Comparison of ENCODE assay signal across 8 cellular contexts in the genomic region with DNA sequence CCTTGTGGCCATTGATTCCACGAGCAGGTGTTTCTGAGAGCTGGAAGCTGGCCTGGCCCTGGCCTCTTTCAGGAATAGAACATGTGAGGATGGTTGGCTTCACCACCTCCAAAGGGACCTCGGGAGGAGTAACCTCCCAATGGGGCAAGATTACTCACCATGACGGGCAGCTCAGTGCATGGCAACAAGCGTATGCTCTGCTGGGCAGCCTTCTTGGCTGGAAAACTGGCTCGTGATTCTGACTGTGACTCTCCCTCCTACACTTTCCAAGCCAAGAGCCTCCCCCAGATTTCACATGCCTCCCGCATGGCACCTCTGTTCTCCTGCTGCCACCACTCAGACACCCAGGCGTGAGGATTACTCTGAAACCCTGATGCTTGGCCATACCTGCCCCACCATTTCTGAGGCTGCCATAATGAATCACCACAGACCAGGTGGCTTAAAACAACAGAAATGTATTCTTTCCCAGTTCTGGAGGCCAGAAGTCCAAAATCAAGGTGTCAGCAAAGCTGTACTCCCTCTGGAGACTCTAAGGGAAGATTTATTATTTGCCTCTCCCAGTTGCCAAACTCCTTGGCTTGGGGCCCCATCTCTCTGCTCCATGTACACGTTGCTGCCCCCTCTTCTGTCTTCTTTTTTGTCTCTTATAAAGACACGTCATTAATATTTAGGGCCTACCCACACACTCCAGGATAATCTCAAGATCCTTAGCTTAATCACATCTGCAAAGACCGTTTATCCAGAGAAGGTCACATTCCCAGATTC.
DNase-seq lines count a peak whose midpoint lies in the region; ATAC-seq and TF ChIP-seq lines count a peak whose summit lies in the region.

No MANE protein-coding gene starts in this region.

- H3K4me3 ChIP-seq in HEK293 (ENCODE audit: low read depth, low read length) (no peak overlapping the region), heart right ventricle (no peak overlapping the region), stomach (no peak overlapping the region)

- 69 to 73% methylated on average over 10 of the region's 10 CpGs for WGBS in heart right ventricle, 2 donors
- 64 to 83% (median 75%) methylated on average over 9 to 10 of the region's 10 CpGs for WGBS in stomach, 5 donors

- TF ChIP-seq CTCF in HEK293 (tag by site-specific recombination; IDR thresholded peaks at IDR 0.05) (no peak), heart right ventricle (IDR thresholded peaks at IDR 0.05) (no peak), stomach (IDR thresholded peaks at IDR 0.05) (no peak)

- H3K9me3 Mint-ChIP-seq in activated naive CD4-positive, alpha-beta T cell treated with anti-CD3 and anti-CD28 coated beads, Interleukin-2, amount 50 U/mL, for 72 hours, result peaks cover 0 to 5% of the 10 kb centered on the region in 2 donors

- no peak for TF ChIP-seq EP300 in stomach (IDR thresholded peaks at IDR 0.05)

- H3K9me3 ChIP-seq in HEK293 (ENCODE audit: control insufficient read depth, insufficient read depth, low read depth, low read length) (no peaks in the 10 kb centered on the region), heart right ventricle (no peaks in the 10 kb centered on the region), stomach (no peaks in the 10 kb centered on the region)

- peak overlapping the region; percentile 47 to 88 for H3K27ac Mint-ChIP-seq in activated naive CD4-positive, alpha-beta T cell treated with anti-CD3 and anti-CD28 coated beads, Interleukin-2, amount 50 U/mL, for 72 hours

- H3K36me3 ChIP-seq in HEK293 (ENCODE audit: control insufficient read depth in 2 of 2, insufficient read depth in 1 of 2, low read length in 2 of 2) (no peaks in the 10 kb centered on the region), heart right ventricle (no peaks in the 10 kb centered on the region), stomach (no peaks in the 10 kb centered on the region)

- no peak overlapping the region for H3K27ac ChIP-seq in HEK293 (ENCODE audit: extremely low read depth, low read depth, low read length)
- H3K27ac ChIP-seq in heart right ventricle, result peak overlapping the region; percentile 13 to 88 (median 63)
- H3K27ac ChIP-seq in stomach, result peak overlapping the region in 4 of 5 donors; percentile 48 to 84 (median 78)

- CTCF ChIA-PET in HEK293 (lab: Yijun Ruan, JAX), result interaction anchor here (0.6 to 1.0 kb wide), 5 partner anchors 17 to 291 kb away, joined by 3 to 6 read pairs (median 4); no protein-coding TSS in a partner anchor

- ATAC-seq in activated naive CD4-positive, alpha-beta T cell treated with anti-CD3 and anti-CD28 coated beads, Interleukin-2, amount 50 U/mL, for 72 hours, result no peak
- peak; percentile 27 to 77 (median 68) for ATAC-seq in heart right ventricle

- H3K4me1 ChIP-seq in HEK293 (ENCODE audit: control insufficient read depth, insufficient read depth, low read length) (peaks cover 21% of the 10 kb centered on the region), heart right ventricle (peaks cover 30 to 78% (median 63%) of the 10 kb centered on the region in 9 donors), stomach (peaks cover 57 to 81% (median 70%) of the 10 kb centered on the region in 4 donors)

- TF ChIP-seq POLR2A in stomach (IDR thresholded peaks at IDR 0.05), result no peak

- H3K27me3 ChIP-seq in heart right ventricle, result no peaks in the 10 kb centered on the region
- H3K27me3 ChIP-seq in stomach, result no peaks in the 10 kb centered on the region

- DNase-seq in activated naive CD4-positive, alpha-beta T cell treated with anti-CD3 and anti-CD28 coated beads, Interleukin-2, amount 50 U/mL, for 72 hours (ENCODE audit: low spot score in 2 of 2), result no peak
- DNase-seq in heart right ventricle (peak in 1 of 2 donors; percentile 78), stomach (no peak), DMS114 treated with DMSO at 0.1 percent for 48 hours (lab: John Stamatoyannopoulos, UW; ENCODE audit: unreplicated experiment) (no peak), ureter (ENCODE audit: low spot score) (no peak), NCI-H2227 (lab: John Stamatoyannopoulos, UW; ENCODE audit: unreplicated experiment) (no peak)
- no peak for DNase-seq in activated CD4-positive, CD25-positive, alpha-beta regulatory T cell (lab: John Stamatoyannopoulos, UW)

- POLR2A ChIA-PET in HEK293 (lab: Yijun Ruan, JAX), result no interaction called here

- peaks cover 4 to 5% of the 10 kb centered on the region in 2 donors for H3K36me3 Mint-ChIP-seq in activated naive CD4-positive, alpha-beta T cell treated with anti-CD3 and anti-CD28 coated beads, Interleukin-2, amount 50 U/mL, for 72 hours

- intact Hi-C loops in heart right ventricle (cut with DNase I), result loop anchor here in 5 of 10 donors (5.0 to 10.0 kb wide), 4 partner anchors 182 to 288 kb away; a partner anchor contains a TSS
- intact Hi-C loops in stomach (cut with DNase I; ENCODE audit: low total_unique reads), result no loop called here

TF ChIP-seq in HEK293, 187 proteins besides CTCF, POLR2A, EP300 and RAD21 (continues in another document):
- TF ChIP-seq ZFHX2 (tag by site-specific recombination; conservative IDR thresholded peaks at IDR 0.05) (peak; percentile 75), GFI1B (tag by site-specific recombination; IDR thresholded peaks at IDR 0.05) (no peak), ZNF76 (tag by site-specific recombination; IDR thresholded peaks at IDR 0.05; ENCODE audit: borderline replicate concordance, low read depth) (no peak), ZNF473 (tag by site-specific recombination; IDR thresholded peaks at IDR 0.05) (no peak), ZFP3 (tag by site-specific recombination; IDR thresholded peaks at IDR 0.05; ENCODE audit: low read depth) (no peak), ZNF623 (tag by site-specific recombination; IDR thresholded peaks at IDR 0.05) (no peak), EGR2 (tag by site-specific recombination; IDR thresholded peaks at IDR 0.05; ENCODE audit: low read depth) (peak; percentile 62), OVOL3 (tag by site-specific recombination; IDR thresholded peaks at IDR 0.05) (no peak), ZNF660 (tag by site-specific recombination; IDR thresholded peaks at IDR 0.05) (no peak), FEZF1 (tag by site-specific recombination; IDR thresholded peaks at IDR 0.05) (no peak), RBAK (tag by site-specific recombination; IDR thresholded peaks at IDR 0.05) (no peak), ZNF394 (tag by site-specific recombination; IDR thresholded peaks at IDR 0.05; ENCODE audit: borderline replicate concordance) (no peak), ZNF292 (tag by site-specific recombination; IDR thresholded peaks at IDR 0.05; ENCODE audit: borderline replicate concordance, low read depth) (no peak)
- TF ChIP-seq, protein P1, sequence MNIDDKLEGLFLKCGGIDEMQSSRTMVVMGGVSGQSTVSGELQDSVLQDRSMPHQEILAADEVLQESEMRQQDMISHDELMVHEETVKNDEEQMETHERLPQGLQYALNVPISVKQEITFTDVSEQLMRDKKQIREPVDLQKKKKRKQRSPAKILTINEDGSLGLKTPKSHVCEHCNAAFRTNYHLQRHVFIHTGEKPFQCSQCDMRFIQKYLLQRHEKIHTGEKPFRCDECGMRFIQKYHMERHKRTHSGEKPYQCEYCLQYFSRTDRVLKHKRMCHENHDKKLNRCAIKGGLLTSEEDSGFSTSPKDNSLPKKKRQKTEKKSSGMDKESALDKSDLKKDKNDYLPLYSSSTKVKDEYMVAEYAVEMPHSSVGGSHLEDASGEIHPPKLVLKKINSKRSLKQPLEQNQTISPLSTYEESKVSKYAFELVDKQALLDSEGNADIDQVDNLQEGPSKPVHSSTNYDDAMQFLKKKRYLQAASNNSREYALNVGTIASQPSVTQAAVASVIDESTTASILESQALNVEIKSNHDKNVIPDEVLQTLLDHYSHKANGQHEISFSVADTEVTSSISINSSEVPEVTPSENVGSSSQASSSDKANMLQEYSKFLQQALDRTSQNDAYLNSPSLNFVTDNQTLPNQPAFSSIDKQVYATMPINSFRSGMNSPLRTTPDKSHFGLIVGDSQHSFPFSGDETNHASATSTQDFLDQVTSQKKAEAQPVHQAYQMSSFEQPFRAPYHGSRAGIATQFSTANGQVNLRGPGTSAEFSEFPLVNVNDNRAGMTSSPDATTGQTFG (tag by site-specific recombination; IDR thresholded peaks at IDR 0.05; ENCODE audit: borderline replicate concordance), result no peak
- TF ChIP-seq, protein P2, sequence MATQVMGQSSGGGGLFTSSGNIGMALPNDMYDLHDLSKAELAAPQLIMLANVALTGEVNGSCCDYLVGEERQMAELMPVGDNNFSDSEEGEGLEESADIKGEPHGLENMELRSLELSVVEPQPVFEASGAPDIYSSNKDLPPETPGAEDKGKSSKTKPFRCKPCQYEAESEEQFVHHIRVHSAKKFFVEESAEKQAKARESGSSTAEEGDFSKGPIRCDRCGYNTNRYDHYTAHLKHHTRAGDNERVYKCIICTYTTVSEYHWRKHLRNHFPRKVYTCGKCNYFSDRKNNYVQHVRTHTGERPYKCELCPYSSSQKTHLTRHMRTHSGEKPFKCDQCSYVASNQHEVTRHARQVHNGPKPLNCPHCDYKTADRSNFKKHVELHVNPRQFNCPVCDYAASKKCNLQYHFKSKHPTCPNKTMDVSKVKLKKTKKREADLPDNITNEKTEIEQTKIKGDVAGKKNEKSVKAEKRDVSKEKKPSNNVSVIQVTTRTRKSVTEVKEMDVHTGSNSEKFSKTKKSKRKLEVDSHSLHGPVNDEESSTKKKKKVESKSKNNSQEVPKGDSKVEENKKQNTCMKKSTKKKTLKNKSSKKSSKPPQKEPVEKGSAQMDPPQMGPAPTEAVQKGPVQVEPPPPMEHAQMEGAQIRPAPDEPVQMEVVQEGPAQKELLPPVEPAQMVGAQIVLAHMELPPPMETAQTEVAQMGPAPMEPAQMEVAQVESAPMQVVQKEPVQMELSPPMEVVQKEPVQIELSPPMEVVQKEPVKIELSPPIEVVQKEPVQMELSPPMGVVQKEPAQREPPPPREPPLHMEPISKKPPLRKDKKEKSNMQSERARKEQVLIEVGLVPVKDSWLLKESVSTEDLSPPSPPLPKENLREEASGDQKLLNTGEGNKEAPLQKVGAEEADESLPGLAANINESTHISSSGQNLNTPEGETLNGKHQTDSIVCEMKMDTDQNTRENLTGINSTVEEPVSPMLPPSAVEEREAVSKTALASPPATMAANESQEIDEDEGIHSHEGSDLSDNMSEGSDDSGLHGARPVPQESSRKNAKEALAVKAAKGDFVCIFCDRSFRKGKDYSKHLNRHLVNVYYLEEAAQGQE (tag by site-specific recombination; IDR thresholded peaks at IDR 0.05), result no peak

Comparison
In these comparisons a context has a peak if more than half of its experiments do, and no peak if none do; other contexts are left out.
1. ATAC-seq: peak in heart right ventricle (8 of 8); none in activated naive CD4-positive, alpha-beta T cell treated with anti-CD3 and anti-CD28 coated beads, Interleukin-2, amount 50 U/mL, for 72 hours (0 of 2).